ENCODE assay signal across 8 cellular contexts in the genomic region with DNA sequence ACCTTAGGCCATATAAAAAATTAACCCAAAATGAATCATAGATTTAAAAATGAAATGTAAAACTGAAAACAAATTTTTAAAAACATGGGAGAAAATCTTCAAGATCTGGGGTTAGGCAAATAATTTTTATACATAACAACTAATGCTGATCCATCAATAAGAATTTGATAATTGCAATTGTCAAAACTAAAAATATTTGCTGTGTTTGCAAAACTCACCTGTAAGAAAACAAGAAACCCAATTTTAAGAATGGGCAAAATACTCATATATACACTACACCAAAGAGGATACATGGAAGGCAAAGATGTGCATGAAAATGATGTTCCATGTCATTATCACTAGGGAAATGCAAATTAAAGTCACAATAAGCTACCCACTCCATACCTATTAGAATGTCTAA.
"Had no signal": no experiment of that assay in that cellular context is flagged by ENCODE, and none has a peak within 500 bp of the region (broad histone marks: within the 10 kb centered on the region; RNA-seq: fewer than 3 reads in every experiment).

No MANE protein-coding gene starts in this region.

- FAIRE-seq: G401.6, GM12878, GM12891, GM12892, GM18507, GM19239 had no signal

- DNase-seq: GDM1, GF-D8 had no signal

- ATAC-seq: GM12878 had no signal

- H3K4me3 ChIP-seq: GM12878 had no signal
